In the genomic region with DNA sequence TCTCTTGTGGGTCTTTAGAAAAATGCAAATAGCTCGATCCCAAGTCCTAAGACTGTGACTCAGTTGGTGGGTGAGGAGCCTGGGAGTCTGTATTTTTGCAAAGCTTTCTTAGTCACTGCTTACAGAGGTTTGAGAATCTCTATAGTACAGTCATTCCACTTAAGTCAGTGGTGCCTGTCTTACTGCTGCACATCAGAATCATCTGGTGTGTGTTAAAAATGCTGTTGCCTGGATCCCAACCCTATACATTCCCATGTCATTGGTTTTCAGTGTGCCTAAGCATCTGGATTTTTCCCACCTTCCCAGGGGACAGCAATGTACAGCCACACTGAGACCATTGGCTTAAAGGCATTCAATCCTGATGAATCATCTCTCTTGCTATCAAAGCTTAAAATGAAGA, we compare ENCODE assay signal across 17 cellular contexts.
"Had no signal": no experiment of that assay in that cellular context is flagged by ENCODE, and none has a peak within 500 bp of the region (broad histone marks: within the 10 kb centered on the region; RNA-seq: fewer than 3 reads in every experiment).

No MANE protein-coding gene starts in this region.

- H3K27me3 ChIP-seq: hepatocyte, suprapubic skin had no signal

- H3K4me3 Mint-ChIP-seq: activated CD4-positive, alpha-beta memory T cell treated with anti-CD3 and anti-CD28 coated beads, Interleukin-2, amount 10 ng/mL, durations not matched to agents 7 days and 5 days; activated naive CD8-positive, alpha-beta T cell; activated T-cell treated with anti-CD3 and anti-CD28 coated beads, Interleukin-2, amount 50 U/mL, for 4 hours; endodermal cell; memory B cell; natural killer cell had no signal

- ATAC-seq: natural killer cell had no signal

- H3K9me3 ChIP-seq: left ventricle myocardium inferior, neutrophil, suprapubic skin had no signal

- DNase-seq: activated CD4-positive, alpha-beta memory T cell treated with anti-CD3 and anti-CD28 coated beads, Interleukin-2, amount 10 ng/mL, durations not matched to agents 7 days and 5 days; activated effector memory CD4-positive, alpha-beta T cell treated with anti-CD3 and anti-CD28 coated beads, Interleukin-2, amount 50 U/mL, for 16 hours; activated T-cell treated with anti-CD3 and anti-CD28 coated beads, Interleukin-2, amount 50 U/mL, for 4 hours; aorta; endodermal cell; left ventricle myocardium inferior; natural killer cell; stimulated activated CD4-positive, alpha-beta T cell treated with anti-CD3 and anti-CD28 coated beads, Interleukin-4, amount 100 ng/mL, for 1 hour; stimulated activated naive CD4-positive, alpha-beta T cell treated with Interleukin-2 at 50 U/mL for 16 hours; trophoblast cell; WERI-Rb-1 had no signal

- H3K36me3 Mint-ChIP-seq: activated naive CD8-positive, alpha-beta T cell; memory B cell; natural killer cell had no signal

- H3K36me3 ChIP-seq: breast epithelium, left ventricle myocardium inferior, neutrophil, suprapubic skin, WERI-Rb-1 had no signal

- H3K9me3 Mint-ChIP-seq: activated CD4-positive, alpha-beta memory T cell treated with anti-CD3 and anti-CD28 coated beads, Interleukin-2, amount 10 ng/mL, durations not matched to agents 7 days and 5 days; activated T-cell treated with anti-CD3 and anti-CD28 coated beads, Interleukin-2, amount 50 U/mL, for 4 hours; memory B cell; natural killer cell had no signal

- H3K4me3 ChIP-seq: breast epithelium, hepatocyte, left ventricle myocardium inferior, suprapubic skin had no signal

- H3K4me1 ChIP-seq: breast epithelium, left ventricle myocardium inferior, suprapubic skin had no signal

- H3K4me1 Mint-ChIP-seq: activated CD4-positive, alpha-beta memory T cell treated with anti-CD3 and anti-CD28 coated beads, Interleukin-2, amount 10 ng/mL, durations not matched to agents 7 days and 5 days; endodermal cell; memory B cell; natural killer cell had no signal

- H3K27ac Mint-ChIP-seq: activated CD4-positive, alpha-beta memory T cell treated with anti-CD3 and anti-CD28 coated beads, Interleukin-2, amount 10 ng/mL, durations not matched to agents 7 days and 5 days; activated naive CD8-positive, alpha-beta T cell; endodermal cell; memory B cell; natural killer cell had no signal
